12 cellular contexts compared by ENCODE assay signal in the genomic region with DNA sequence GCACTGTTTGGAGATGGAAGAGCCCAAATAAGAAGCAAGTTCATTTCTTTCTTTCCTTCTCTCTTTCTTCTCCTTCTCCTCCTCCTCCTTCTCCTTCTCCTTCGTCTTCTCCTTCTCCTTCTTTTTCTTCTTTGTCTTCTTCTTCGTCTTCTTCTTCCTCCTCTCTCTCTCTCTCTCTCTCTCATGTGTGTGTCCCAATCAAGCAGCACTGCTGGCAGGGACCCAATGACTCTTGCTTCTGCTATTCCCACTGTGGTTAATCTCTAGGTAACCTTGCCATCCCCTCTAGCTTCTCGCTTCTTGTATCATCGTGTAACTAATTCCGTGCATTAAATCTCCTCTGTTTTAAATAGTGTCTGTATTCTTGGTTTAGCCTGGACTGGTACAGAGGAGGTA. TPM values are rescaled to one million over a fixed set of nuclear protein-coding genes. Genes with fewer than 3 reads are reported as not detected.
DNase-seq lines count a peak whose midpoint lies in the region; ATAC-seq and TF ChIP-seq lines count a peak whose summit lies in the region.
"Had no signal": no experiment of that assay in that cellular context is flagged by ENCODE, and none has a peak within 500 bp of the region (broad histone marks: within the 10 kb centered on the region; RNA-seq: fewer than 3 reads in every experiment).

No MANE protein-coding gene starts in this region.

- peak; percentile 81 for DNase-seq in H4 (ENCODE audit: low spot score)
- DNase-seq in SKM-1 (lab: John Stamatoyannopoulos, UW; ENCODE audit: unreplicated experiment) = peak; percentile 40
- peak; percentile 91 to 93 for DNase-seq in foreskin fibroblast
- peak; percentile 42 for DNase-seq in stomach
- DNase-seq in progenitor cell of endocrine pancreas (ENCODE audit: low spot score, unreplicated experiment) = no peak
- DNase-seq: activated CD4-positive, alpha-beta memory T cell treated with anti-CD3 and anti-CD28 coated beads, Interleukin-2, amount 10 ng/mL, durations not matched to agents 7 days and 5 days; NCI-H187; SIG-M5 had no signal

- H3K4me3 ChIP-seq in foreskin fibroblast (ENCODE audit: low read depth in 1 of 2, low read length in 2 of 2) (no peak overlapping the region), stomach (no peak overlapping the region)
- H3K4me3 ChIP-seq: breast epithelium had no signal

- TF ChIP-seq POLR2A in stomach (IDR thresholded peaks at IDR 0.05) (no peak), GM18505 (IDR thresholded peaks at IDR 0.05; ENCODE audit: borderline replicate concordance, extremely low read depth, insufficient read depth, insufficient read length) (no peak)

- H3K36me3 ChIP-seq in stomach = no peaks in the 10 kb centered on the region
- H3K36me3 ChIP-seq: breast epithelium had no signal

- no peak for TF ChIP-seq EP300 in stomach (IDR thresholded peaks at IDR 0.05)

- ATAC-seq in GM21515 (IDR thresholded peaks at IDR 0.05; ENCODE audit: unreplicated experiment) = no peak
- no peak for ATAC-seq in GM19467 (IDR thresholded peaks at IDR 0.05; ENCODE audit: unreplicated experiment)
- ATAC-seq in GM18505 (IDR thresholded peaks at IDR 0.05; ENCODE audit: unreplicated experiment) = no peak

- H3K9me3 ChIP-seq in stomach = no peaks in the 10 kb centered on the region
- H3K9me3 ChIP-seq: breast epithelium had no signal

- peaks cover 0 to 56% (median 30%) of the 10 kb centered on the region in 4 donors for H3K4me1 ChIP-seq in stomach

- no peak for TF ChIP-seq CTCF in foreskin fibroblast (IDR thresholded peaks at IDR 0.05; ENCODE audit: low read depth, low read length)
- no peak for TF ChIP-seq CTCF in stomach (IDR thresholded peaks at IDR 0.05)
- TF ChIP-seq CTCF in progenitor cell of endocrine pancreas (IDR thresholded peaks at IDR 0.05; ENCODE audit: unreplicated experiment) = no peak

- H3K36me3 Mint-ChIP-seq in progenitor cell of endocrine pancreas (ENCODE audit: insufficient read depth) = no peaks in the 10 kb centered on the region

- no peaks in the 10 kb centered on the region for H3K27me3 ChIP-seq in stomach
- H3K27me3 ChIP-seq: breast epithelium had no signal

- H3K4me3 Mint-ChIP-seq in progenitor cell of endocrine pancreas (ENCODE audit: low read depth) = no peak overlapping the region
- H3K4me3 Mint-ChIP-seq: activated CD4-positive, alpha-beta memory T cell treated with anti-CD3 and anti-CD28 coated beads, Interleukin-2, amount 10 ng/mL, durations not matched to agents 7 days and 5 days had no signal

- H3K27ac ChIP-seq in stomach = peak overlapping the region in 4 of 5 donors; percentile 25 to 50 (median 36)

- H3K27ac Mint-ChIP-seq in progenitor cell of endocrine pancreas = no peak overlapping the region
- H3K27ac Mint-ChIP-seq: activated CD4-positive, alpha-beta memory T cell treated with anti-CD3 and anti-CD28 coated beads, Interleukin-2, amount 10 ng/mL, durations not matched to agents 7 days and 5 days had no signal

- no peaks in the 10 kb centered on the region for H3K9me3 Mint-ChIP-seq in progenitor cell of endocrine pancreas (ENCODE audit: low read depth)
- H3K9me3 Mint-ChIP-seq: activated CD4-positive, alpha-beta memory T cell treated with anti-CD3 and anti-CD28 coated beads, Interleukin-2, amount 10 ng/mL, durations not matched to agents 7 days and 5 days had no signal

- no peaks in the 10 kb centered on the region for H3K27me3 Mint-ChIP-seq in progenitor cell of endocrine pancreas

- peaks cover 9% of the 10 kb centered on the region for H3K4me1 Mint-ChIP-seq in progenitor cell of endocrine pancreas (ENCODE audit: low read depth)
- H3K4me1 Mint-ChIP-seq: activated CD4-positive, alpha-beta memory T cell treated with anti-CD3 and anti-CD28 coated beads, Interleukin-2, amount 10 ng/mL, durations not matched to agents 7 days and 5 days had no signal

- intact Hi-C loops in stomach (cut with DNase I; ENCODE audit: low total_unique reads) = no loop called here

- WGBS in stomach, 5 donors = 63 to 85% (median 79%) methylated on average over 4 to 5 of the region's 5 CpGs

RNA-seq across cellular contexts. Expression of a gene that starts 26.1 kb away (rescaled TPM):
- 11.5 and 13.5 TPM in 2 replicates for total RNA-seq in H4 (2014; rRNA removed; shearing (Covaris generic))
- total RNA-seq in stomach = 100 to 1,000 TPM in 1 of 5 donors, 10 to 100 TPM in 4; 31.0 to 142 (median 81.1) TPM
- polyA plus RNA-seq in stomach = 10 to 100 TPM in 2 of 3 donors, 1 to 10 TPM in 1; 7.6 to 20.6 (median 11.6) TPM
- 26.9 and 29.7 TPM in 2 replicates for total RNA-seq in progenitor cell of endocrine pancreas
